In genomic region chrX:14697453-14697852, GRCh38 we compare ENCODE assay signal across 8 cellular contexts.
DNase-seq lines count a peak whose midpoint lies in the region; ATAC-seq and TF ChIP-seq lines count a peak whose summit lies in the region.

No MANE protein-coding gene starts in this region.

- 70% methylated on average over 3 of the region's 3 CpGs for WGBS in esophagus muscularis mucosa

- TF ChIP-seq EP300 in esophagus muscularis mucosa (IDR thresholded peaks at IDR 0.05), result no peak

- H3K4me1 ChIP-seq in A673 (ENCODE audit: insufficient read depth, low read length, poor library complexity, severe bottlenecking) (no peaks in the 10 kb centered on the region), esophagus muscularis mucosa (no peaks in the 10 kb centered on the region)

- POLR2A ChIA-PET in A673 (lab: Charles Lee; ENCODE audit: low non-redundant PET), result no interaction called here

- H3K36me3 ChIP-seq in A673 (ENCODE audit: insufficient read depth, low read length, poor library complexity, severe bottlenecking), result no peaks in the 10 kb centered on the region
- no peaks in the 10 kb centered on the region for H3K36me3 ChIP-seq in esophagus muscularis mucosa

- H3K9me3 ChIP-seq in A673 (ENCODE audit: low read depth, low read length, poor library complexity, severe bottlenecking) (no peaks in the 10 kb centered on the region), esophagus muscularis mucosa (no peaks in the 10 kb centered on the region)

- H3K27me3 ChIP-seq in A673 (replicated peaks; ENCODE audit: insufficient read depth, low read depth, low read length, poor library complexity) (no peaks in the 10 kb centered on the region), esophagus muscularis mucosa (no peaks in the 10 kb centered on the region)

- DNase-seq in A673 (ENCODE audit: low spot score) (peak; percentile 61), ELF-1 (ENCODE audit: low read depth, low spot score) (peak; percentile 44), RPMI8226 (peak; percentile 52), epithelial cell of proximal tubule (ENCODE audit: low read depth) (no peak), esophagus muscularis mucosa (ENCODE audit: extremely low spot score) (no peak), OCI-M2 (lab: John Stamatoyannopoulos, UW; ENCODE audit: unreplicated experiment) (no peak)
- peak; percentile 36 for DNase-seq in stimulated activated CD4-positive, alpha-beta T cell treated with anti-CD3 and anti-CD28 coated beads, Interleukin-15, amount 100 ng/mL, for 24 hours

- TF ChIP-seq CTCF in A673 (conservative IDR thresholded peaks at IDR 0.05; ENCODE audit: low read depth, low read length) (peak; percentile 65), epithelial cell of proximal tubule (conservative IDR thresholded peaks at IDR 0.05; ENCODE audit: low read depth, low read length) (peak; percentile 73), esophagus muscularis mucosa (IDR thresholded peaks at IDR 0.05) (peak in 1 of 3 experiments; percentile 31)

- BruUV-seq in A673 (replicated peaks; lab: Mats Ljungman, UMichigan), result no TSS peak

- no peak overlapping the region for H3K4me3 ChIP-seq in A673 (ENCODE audit: low read depth, low read length, poor library complexity, severe bottlenecking)
- H3K4me3 ChIP-seq in epithelial cell of proximal tubule (ENCODE audit: low read depth, low read length), result no peak overlapping the region
- H3K4me3 ChIP-seq in esophagus muscularis mucosa, result no peak overlapping the region

- ATAC-seq in HG02885 (IDR thresholded peaks at IDR 0.05; ENCODE audit: poor library complexity, unreplicated experiment), result peak; percentile 88

- no peak for TF ChIP-seq POLR2A in esophagus muscularis mucosa (IDR thresholded peaks at IDR 0.05; ENCODE audit: low read depth)

- no peak overlapping the region for H3K27ac ChIP-seq in A673 (ENCODE audit: low read depth, low read length, poor library complexity, severe bottlenecking)
- no peak overlapping the region for H3K27ac ChIP-seq in esophagus muscularis mucosa (replicated peaks in 1 of 4)

- intact Hi-C loops in A673 (cut with micrococcal nuclease; ENCODE audit: unreplicated experiment) (no loop called here), esophagus muscularis mucosa (cut with DNase I) (no loop called here)

- CTCF ChIA-PET in A673 (lab: Charles Lee), result no interaction called here

Comparison
In these comparisons a context has a peak if more than half of its experiments do, and no peak if none do; other contexts are left out.
1. DNase-seq: peak in A673 (single experiment), ELF-1 (single experiment), RPMI8226 (single experiment) and stimulated activated CD4-positive, alpha-beta T cell treated with anti-CD3 and anti-CD28 coated beads, Interleukin-15, amount 100 ng/mL, for 24 hours (single experiment); none in epithelial cell of proximal tubule (single experiment), esophagus muscularis mucosa (single experiment) and OCI-M2 (single experiment).